Comparison of ENCODE assay signal across 13 cellular contexts in genomic region chr15:73952171-73952912, GRCh38. TPM values are rescaled to one million over a fixed set of nuclear protein-coding genes. Genes with fewer than 3 reads are reported as not detected.
DNase-seq lines count a peak whose midpoint lies in the region; ATAC-seq, FAIRE-seq and TF ChIP-seq lines count a peak whose summit lies in the region.
"Had no signal": no experiment of that assay in that cellular context is flagged by ENCODE, and none has a peak within 500 bp of the region (broad histone marks: within the 10 kb centered on the region; RNA-seq: fewer than 3 reads in every experiment).

No MANE protein-coding gene starts in this region.

- no peak for ATAC-seq in GM18511 (IDR thresholded peaks at IDR 0.05; ENCODE audit: unreplicated experiment)
- ATAC-seq: activated CD4-positive, alpha-beta T cell treated with anti-CD3 and anti-CD28 coated beads for 36 hours had no signal

- no TSS peak for BruUV-seq in A673 (replicated peaks; lab: Mats Ljungman, UMichigan)

- H3K4me2 ChIP-seq in hepatocyte, result no peak overlapping the region

- no peak for TF ChIP-seq POLR2A in prostate gland (IDR thresholded peaks at IDR 0.05)

- CTCF ChIA-PET in A673 (lab: Charles Lee) (interaction anchor here (1.6 kb wide), 1 partner anchor 84 kb away, joined by 5 read pairs; no protein-coding TSS in a partner anchor), RWPE1 (lab: Yijun Ruan, JAX) (interaction anchor here (0.9 to 2.3 kb wide), 2 partner anchors 13 to 20 kb away, joined by 3 to 6 read pairs; no protein-coding TSS in a partner anchor)

- POLR2A ChIA-PET in A673 (lab: Charles Lee; ENCODE audit: low non-redundant PET) (no interaction called here), RWPE1 (lab: Yijun Ruan, JAX; ENCODE audit: low non-redundant PET) (no interaction called here)

- DNase-seq in A673 (ENCODE audit: low spot score) (no peak), adipocyte (ENCODE audit: low read depth) (no peak), hepatocyte (ENCODE audit: low spot score) (no peak), prostate gland (ENCODE audit: low spot score) (no peak), NCI-H1694 (lab: John Stamatoyannopoulos, UW) (no peak), RWPE1 (ENCODE audit: low spot score) (no peak), HTR-8/SVneo (ENCODE audit: insufficient read length, low spot score) (no peak)
- DNase-seq: activated CD4-positive, alpha-beta T cell treated with anti-CD3 and anti-CD28 coated beads for 36 hours; effector memory CD4-positive, alpha-beta T cell; hippocampal formation; stimulated activated naive CD4-positive, alpha-beta T cell treated with Interleukin-2 at 50 U/mL for 16 hours had no signal

- H3K4me3 ChIP-seq in A673 (ENCODE audit: low read depth, low read length, poor library complexity, severe bottlenecking) (no peak overlapping the region), adipocyte (ENCODE audit: low read length) (no peak overlapping the region), hepatocyte (no peak overlapping the region), prostate gland (no peak overlapping the region)

- H3K27me3 ChIP-seq in A673 (replicated peaks; ENCODE audit: insufficient read depth, low read depth, low read length, poor library complexity), result no peaks in the 10 kb centered on the region
- no peaks in the 10 kb centered on the region for H3K27me3 ChIP-seq in adipocyte (replicated peaks; ENCODE audit: control insufficient read depth, insufficient read depth, low read length)
- H3K27me3 ChIP-seq in hepatocyte, result no peaks in the 10 kb centered on the region
- no peaks in the 10 kb centered on the region for H3K27me3 ChIP-seq in prostate gland (replicated peaks; ENCODE audit: insufficient read depth)

- H3K9me3 ChIP-seq in A673 (ENCODE audit: low read depth, low read length, poor library complexity, severe bottlenecking) (no peaks in the 10 kb centered on the region), adipocyte (ENCODE audit: control insufficient read depth, low read length) (no peaks in the 10 kb centered on the region), hepatocyte (ENCODE audit: low read depth) (no peaks in the 10 kb centered on the region), prostate gland (no peaks in the 10 kb centered on the region)

- 91% methylated on average over 20 of the region's 21 CpGs for WGBS in hepatocyte (ENCODE audit: low lambda C conversion rate, missing lambda C conversion rate)
- 78% methylated on average over 21 of the region's 21 CpGs for WGBS in prostate gland

- H4K20me1 ChIP-seq in hepatocyte (ENCODE audit: insufficient read depth, poor library complexity, severe bottlenecking), result no peaks in the 10 kb centered on the region

- intact Hi-C loops in A673 (cut with micrococcal nuclease; ENCODE audit: unreplicated experiment) (no loop called here), prostate gland (cut with DNase I) (no loop called here)

- H3K36me3 ChIP-seq in A673 (ENCODE audit: insufficient read depth, low read length, poor library complexity, severe bottlenecking) (peaks cover 18% of the 10 kb centered on the region), adipocyte (ENCODE audit: control insufficient read depth, insufficient read depth, low read length, severe bottlenecking) (peaks cover 28% of the 10 kb centered on the region), hepatocyte (replicated peaks; ENCODE audit: insufficient read depth, low read depth) (no peaks in the 10 kb centered on the region), prostate gland (no peaks in the 10 kb centered on the region)

- H3K27ac ChIP-seq in A673 (ENCODE audit: low read depth, low read length, poor library complexity, severe bottlenecking) (peak overlapping the region; percentile 75), hepatocyte (peak overlapping the region; percentile 88), prostate gland (peak overlapping the region; percentile 82 to 84), RWPE1 (no peak overlapping the region)
- H3K27ac ChIP-seq: HL-60 had no signal

- H2AFZ ChIP-seq in hepatocyte, result no peak overlapping the region

- H3K4me1 ChIP-seq in A673 (ENCODE audit: insufficient read depth, low read length, poor library complexity, severe bottlenecking) (peaks cover 23% of the 10 kb centered on the region), adipocyte (ENCODE audit: control insufficient read depth, insufficient read depth, low read length) (peaks cover 44% of the 10 kb centered on the region), hepatocyte (ENCODE audit: insufficient read depth) (peaks cover 14% of the 10 kb centered on the region), prostate gland (replicated peaks) (no peaks in the 10 kb centered on the region)

- TF ChIP-seq CTCF in A673 (conservative IDR thresholded peaks at IDR 0.05; ENCODE audit: low read depth, low read length), result no peak
- no peak for TF ChIP-seq CTCF in hepatocyte (IDR thresholded peaks at IDR 0.05; ENCODE audit: poor library complexity)
- no peak for TF ChIP-seq CTCF in prostate gland (IDR thresholded peaks at IDR 0.05)
- no peak for TF ChIP-seq CTCF in RWPE1 (conservative IDR thresholded peaks at IDR 0.05; ENCODE audit: low read depth)

- H3K9ac ChIP-seq in adipocyte (ENCODE audit: low read length), result peak overlapping the region; percentile 81

- no peaks in the 10 kb centered on the region for H3K79me2 ChIP-seq in hepatocyte

- FAIRE-seq in HTR-8/SVneo (lab: Jason Lieb, UNC), result no peak

- no peaks in the 10 kb centered on the region for H3K9me2 ChIP-seq in hepatocyte (replicated peaks; ENCODE audit: insufficient read depth)

RNA-seq across cellular contexts. Expression of gene LOXL1, which starts 26.1 kb away (rescaled TPM):
- 117 and 128 TPM in 2 replicates for total RNA-seq in A673 (2021)
- total RNA-seq in hepatocyte, result 35.6 and 44.5 TPM in 2 replicates
- 96.9 and 136 TPM in 2 replicates for polyA plus RNA-seq in hepatocyte
- 10 to 100 TPM; 20.5 to 22.5 TPM for total RNA-seq in prostate gland

RNA-seq across cellular contexts. Expression of gene STOML1, which starts 39.8 kb away (rescaled TPM):
- total RNA-seq in A673 (2021) (7.3 and 10.3 TPM in 2 replicates), hepatocyte (10.3 and 14.2 TPM in 2 replicates), prostate gland (10 to 100 TPM; 15.6 to 26.8 TPM)
- polyA plus RNA-seq in hepatocyte, result 19.8 and 21.0 TPM in 2 replicates

RNA-seq across cellular contexts. Expression of gene PML, which starts 42.2 kb away (rescaled TPM):
- total RNA-seq in A673 (2021) (39.7 and 40.0 TPM in 2 replicates), hepatocyte (9.7 and 15.7 TPM in 2 replicates), prostate gland (100 to 1,000 TPM in 1 of 2 donors, 10 to 100 TPM in 1; 67.5 to 122 TPM)
- 29.9 and 38.8 TPM in 2 replicates for polyA plus RNA-seq in hepatocyte
